Comparison of ENCODE assay signal across 16 cellular contexts in the genomic region with DNA sequence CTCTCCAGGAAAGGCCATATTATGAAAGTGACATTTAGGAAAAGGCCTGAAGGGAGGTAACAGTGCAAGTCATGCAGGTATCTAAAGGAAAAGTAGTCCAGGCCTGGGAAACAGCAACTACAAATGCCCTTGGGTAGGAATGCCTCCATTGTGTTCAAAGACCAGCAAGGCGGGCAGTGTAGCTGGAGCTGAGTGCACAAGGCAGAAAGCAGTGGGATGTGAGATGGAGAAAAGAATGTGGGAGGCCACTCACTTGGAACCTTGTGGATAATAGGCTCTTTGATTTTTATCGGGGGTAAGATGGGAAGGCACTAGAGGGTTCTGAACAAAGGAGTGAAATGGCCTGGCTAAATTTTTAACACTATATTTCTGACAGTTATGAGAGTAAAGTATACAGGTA.
A peak's percentile ranks its signal among the peaks of the same experiment; 100 is the strongest.
DNase-seq lines count a peak whose midpoint lies in the region; ATAC-seq and TF ChIP-seq lines count a peak whose summit lies in the region.
"Had no signal": no experiment of that assay in that cellular context is flagged by ENCODE, and none has a peak within 500 bp of the region (broad histone marks: within the 10 kb centered on the region; RNA-seq: fewer than 3 reads in every experiment).

No MANE protein-coding gene starts in this region.

- peak overlapping the region; percentile 19; the same call in 1 of the 2 replicates for H3K23ac ChIP-seq in IMR-90 (ENCODE audit: low read depth, low read length)

- no peak overlapping the region for H2AFZ ChIP-seq in IMR-90 (replicated peaks; ENCODE audit: low read length, poor library complexity)

- H3K4me1 ChIP-seq in IMR-90 (ENCODE audit: control insufficient read depth, insufficient read depth, low read length): 0 out of 2 replicates have a peak, but pooled peaks cover 2% of the 10 kb centered on the region

- no peak overlapping the region for H3K9ac ChIP-seq in IMR-90 (ENCODE audit: low read depth, low read length)

- no peak overlapping the region for H3K4ac ChIP-seq in IMR-90 (ENCODE audit: low read depth, low read length)

- no peak for TF ChIP-seq RAD21 in IMR-90 (IDR thresholded peaks at IDR 0.05; ENCODE audit: low read length)

- H3K4me1 Mint-ChIP-seq in neural crest cell: peaks cover 10% of the 10 kb centered on the region
- H3K4me1 Mint-ChIP-seq: B cell had no signal

- TF ChIP-seq POLR2A in IMR-90 (IDR thresholded peaks at IDR 0.05; ENCODE audit: low read depth, low read length): no peak

- H3K18ac ChIP-seq in IMR-90 (ENCODE audit: low read depth, low read length): no peak overlapping the region

- no peaks in the 10 kb centered on the region for H4K20me1 ChIP-seq in IMR-90 (ENCODE audit: insufficient read depth, low read length)

- no peak overlapping the region for H2AK9ac ChIP-seq in IMR-90 (replicated peaks; ENCODE audit: low read depth, low read length, poor library complexity)

- H3K9me1 ChIP-seq in IMR-90 (ENCODE audit: insufficient read depth, low read length): no peaks in the 10 kb centered on the region

- H3K14ac ChIP-seq in IMR-90 (replicated peaks; ENCODE audit: low read depth, low read length): no peak overlapping the region

- H2AK5ac ChIP-seq in IMR-90 (ENCODE audit: low read depth, low read length): no peak overlapping the region

- H2BK20ac ChIP-seq in IMR-90 (ENCODE audit: low read depth, low read length): no peak overlapping the region

- no peak overlapping the region for H3K56ac ChIP-seq in IMR-90 (ENCODE audit: extremely low read depth, insufficient read depth, low read length)

- H3K27me3 Mint-ChIP-seq in neural crest cell (ENCODE audit: low read depth): no peaks in the 10 kb centered on the region
- H3K27me3 Mint-ChIP-seq: B cell; CD4-positive, alpha-beta T cell had no signal

- H4K91ac ChIP-seq in IMR-90 (ENCODE audit: insufficient read depth, low read depth, low read length): no peak overlapping the region

- no peaks in the 10 kb centered on the region for H3K27me3 ChIP-seq in IMR-90 (ENCODE audit: control insufficient read depth, insufficient read depth, low read length)

- H3K27ac ChIP-seq in IMR-90 (ENCODE audit: insufficient read depth, low read length): no peak overlapping the region
- H3K27ac ChIP-seq: HL-60 had no signal

- CTCF ChIA-PET in IMR-90 (lab: Yijun Ruan, JAX): no interaction called here

- H3K9me3 Mint-ChIP-seq in neural crest cell: no peaks in the 10 kb centered on the region
- H3K9me3 Mint-ChIP-seq: HFFc6 had no signal

- in situ Hi-C loops in IMR-90 (cut with MboI; ENCODE audit: low sequenced_read_pairs): loop anchor here (25.0 kb wide), 1 partner anchor 1429 kb away; no protein-coding TSS in a partner anchor
- in situ Hi-C loops in KBM-7 (cut with MboI; ENCODE audit: low pct_unique_long_range_greater_than_20kb, low sequenced_read_pairs): no loop called here

- H3K4me2 ChIP-seq in IMR-90 (ENCODE audit: low read depth, low read length): no peak overlapping the region

- no peak overlapping the region for H4K8ac ChIP-seq in IMR-90 (ENCODE audit: low read depth in 2 of 2, low read length in 2 of 2)

- no peaks in the 10 kb centered on the region for H3K79me1 ChIP-seq in IMR-90 (ENCODE audit: low read depth in 1 of 2, low read length in 2 of 2)

- ATAC-seq in IMR-90 (ENCODE audit: low read depth): no peak

- no peak for TF ChIP-seq CTCF in IMR-90 (conservative IDR thresholded peaks at IDR 0.05; ENCODE audit: low read depth, low read length)
- TF ChIP-seq CTCF in neural crest cell (conservative IDR thresholded peaks at IDR 0.05): no peak

- POLR2A ChIA-PET in IMR-90 (lab: Charles Lee; ENCODE audit: unreplicated experiment): no interaction called here

- H3K27ac Mint-ChIP-seq in neural crest cell (ENCODE audit: unreplicated experiment): peak overlapping the region; percentile 24
- H3K27ac Mint-ChIP-seq: B cell; CD4-positive, alpha-beta T cell; HFFc6 had no signal

- no peak overlapping the region for H3K4me3 ChIP-seq in IMR-90 (ENCODE audit: insufficient read depth, low read depth, low read length)

- dilution Hi-C loops in IMR-90 (cut with HindIII; ENCODE audit: low sequenced_read_pairs, unreplicated experiment): no loop called here

- no peak overlapping the region for H2BK5ac ChIP-seq in IMR-90 (ENCODE audit: low read depth, low read length, poor library complexity, severe bottlenecking)

- H4K5ac ChIP-seq in IMR-90 (ENCODE audit: low read depth, low read length): no peak overlapping the region

- no peak overlapping the region for H2BK120ac ChIP-seq in IMR-90 (ENCODE audit: low read depth, low read length)

- BruUV-seq in IMR-90 (replicated peaks; lab: Mats Ljungman, UMichigan): no TSS peak

- H3K36me3 Mint-ChIP-seq in neural crest cell (ENCODE audit: low read depth): peaks cover 8% of the 10 kb centered on the region

- H3K4me3 Mint-ChIP-seq in neural crest cell: no peak overlapping the region
- H3K4me3 Mint-ChIP-seq: B cell; CD4-positive, alpha-beta T cell; HFFc6 had no signal

- H3K36me3 ChIP-seq in IMR-90 (ENCODE audit: control insufficient read depth, insufficient read depth, low read length): no peaks in the 10 kb centered on the region; the same call in 1 of the 2 replicates

- no peaks in the 10 kb centered on the region for H3K9me3 ChIP-seq in IMR-90 (ENCODE audit: control insufficient read depth, insufficient read depth, low read length)

- WGBS in IMR-90 (ENCODE audit: extremely low coverage in 2 of 2, insufficient read length in 1 of 2), 2 experiments: 100% methylated on average over 1 of the region's 2 CpGs; no CpG with 5 or more reads in 1 of the 2 experiments

- H2BK15ac ChIP-seq in IMR-90 (ENCODE audit: low read depth, low read length): no peak overlapping the region; the same call in 2 of the 3 replicates

- intact Hi-C loops in IMR-90 (cut with micrococcal nuclease): no loop called here

- peak; percentile 28 for DNase-seq in COLO829 (ENCODE audit: low spot score)
- DNase-seq in IMR-90: no peak
- DNase-seq in islet precursor cell: peak; percentile 69
- DNase-seq in neural crest cell (ENCODE audit: low read depth, low spot score): no peak
- no peak for DNase-seq in activated gamma-delta T cell (lab: John Stamatoyannopoulos, UW)
- DNase-seq in KBM-7: no peak
- DNase-seq in NCI-H1105 treated with DMSO at 0.1 percent for 48 hours (lab: John Stamatoyannopoulos, UW): no peak
- no peak for DNase-seq in HT-29 (ENCODE audit: low spot score)
- DNase-seq: ACHN; C1 segment of cervical spinal cord; CD4-positive, alpha-beta T cell; DMS53; HCEC 1CT; HFFc6 had no signal

TF ChIP-seq in IMR-90, 13 proteins besides CTCF, POLR2A, EP300 and RAD21:
- no peak for TF ChIP-seq CHD1 (IDR thresholded peaks at IDR 0.05; ENCODE audit: low read depth, low read length)
- TF ChIP-seq NFE2L2 (IDR thresholded peaks at IDR 0.05; ENCODE audit: low read depth, low read length): no peak
- TF ChIP-seq CEBPB (IDR thresholded peaks at IDR 0.05; ENCODE audit: low read depth, low read length): no peak

Comparison
In these comparisons a context has a peak if more than half of its experiments do, and no peak if none do; other contexts are left out.
1. DNase-seq: peak in COLO829 (single experiment) and islet precursor cell (single experiment); none in IMR-90 (single experiment), neural crest cell (single experiment), activated gamma-delta T cell (single experiment), KBM-7 (single experiment), NCI-H1105 treated with DMSO at 0.1 percent for 48 hours (single experiment) and HT-29 (single experiment).